Comparison of ENCODE assay signal across 11 cellular contexts in genomic region chr2:69554981-69555380, GRCh38.
DNase-seq lines count a peak whose midpoint lies in the region; ATAC-seq and TF ChIP-seq lines count a peak whose summit lies in the region.
"Had no signal": no experiment of that assay in that cellular context is flagged by ENCODE, and none has a peak within 500 bp of the region (broad histone marks: within the 10 kb centered on the region; RNA-seq: fewer than 3 reads in every experiment).

No MANE protein-coding gene starts in this region.

- intact Hi-C loops in right cardiac atrium (cut with DNase I), result loop anchor here (5.0 to 10.0 kb wide), 2 partner anchors 162 to 260 kb away; no protein-coding TSS in a partner anchor
- intact Hi-C loops in OCI-LY7 (cut with micrococcal nuclease; ENCODE audit: unreplicated experiment), result no loop called here
- intact Hi-C loops in PC-3 (cut with micrococcal nuclease), result no loop called here

- no peaks in the 10 kb centered on the region for H3K27me3 Mint-ChIP-seq in stimulated activated naive CD8-positive, alpha-beta T cell treated with anti-CD3 and anti-CD28 coated beads, Interleukin-15, Interleukin-2, amounts not matched to agents 100 ng/mL and 50 ng/mL, for 24 hours
- no peaks in the 10 kb centered on the region for H3K27me3 Mint-ChIP-seq in activated CD4-positive, alpha-beta memory T cell treated with anti-CD3 and anti-CD28 coated beads, Interleukin-2, amount 10 ng/mL, durations not matched to agents 7 days and 5 days

- DNase-seq in stimulated activated naive CD8-positive, alpha-beta T cell treated with anti-CD3 and anti-CD28 coated beads, Interleukin-15, Interleukin-2, amounts not matched to agents 100 U/mL and 50 U/mL, for 24 hours, result no peak
- no peak for DNase-seq in activated CD4-positive, alpha-beta memory T cell treated with anti-CD3 and anti-CD28 coated beads, Interleukin-2, amount 10 ng/mL, durations not matched to agents 7 days and 5 days
- peak in 2 of 3 donors; percentile 15 to 47 for DNase-seq in right cardiac atrium
- DNase-seq in OCI-LY7 (ENCODE audit: low spot score), result no peak
- no peak for DNase-seq in NCI-H524 (lab: John Stamatoyannopoulos, UW)
- DNase-seq in PC-3, result no peak
- DNase-seq: foreskin melanocyte, pancreas had no signal

- peak overlapping the region; percentile 72 for H3K27ac Mint-ChIP-seq in stimulated activated naive CD8-positive, alpha-beta T cell treated with anti-CD3 and anti-CD28 coated beads, Interleukin-15, Interleukin-2, amounts not matched to agents 100 ng/mL and 50 ng/mL, for 24 hours
- H3K27ac Mint-ChIP-seq in activated CD4-positive, alpha-beta memory T cell treated with anti-CD3 and anti-CD28 coated beads, Interleukin-2, amount 10 ng/mL, durations not matched to agents 7 days and 5 days, result peak overlapping the region; percentile 10

- BruUV-seq in OCI-LY7 (replicated peaks; lab: Mats Ljungman, UMichigan) (no TSS peak), PC-3 (replicated peaks; lab: Mats Ljungman, UMichigan) (no TSS peak)

- H3K79me2 ChIP-seq in OCI-LY7 (ENCODE audit: insufficient read depth, low read depth, low read length) (no peaks in the 10 kb centered on the region), PC-3 (ENCODE audit: low read length) (peaks cover 24% of the 10 kb centered on the region; the same call in 1 of the 2 replicates)

- no peaks in the 10 kb centered on the region for H3K36me3 ChIP-seq in OCI-LY7 (ENCODE audit: insufficient read depth, low read length)
- H3K36me3 ChIP-seq in PC-3 (ENCODE audit: low read depth, low read length), result no peaks in the 10 kb centered on the region; the same call in 1 of the 2 replicates
- H3K36me3 ChIP-seq: pancreas had no signal

- H4K20me1 ChIP-seq in OCI-LY7 (ENCODE audit: insufficient read depth, low read length), result no peaks in the 10 kb centered on the region
- no peaks in the 10 kb centered on the region for H4K20me1 ChIP-seq in PC-3 (ENCODE audit: low read length)

- 29% methylated on average over 3 of the region's 3 CpGs for WGBS in right cardiac atrium

- TF ChIP-seq CTCF in OCI-LY7 (conservative IDR thresholded peaks at IDR 0.05; ENCODE audit: low read length) (no peak), PC-3 (conservative IDR thresholded peaks at IDR 0.05; ENCODE audit: low read depth, low read length) (no peak)

- peaks cover 44% of the 10 kb centered on the region for H3K36me3 Mint-ChIP-seq in stimulated activated naive CD8-positive, alpha-beta T cell treated with anti-CD3 and anti-CD28 coated beads, Interleukin-15, Interleukin-2, amounts not matched to agents 100 ng/mL and 50 ng/mL, for 24 hours (ENCODE audit: low read depth)
- peaks cover 35% of the 10 kb centered on the region for H3K36me3 Mint-ChIP-seq in activated CD4-positive, alpha-beta memory T cell treated with anti-CD3 and anti-CD28 coated beads, Interleukin-2, amount 10 ng/mL, durations not matched to agents 7 days and 5 days (ENCODE audit: low read depth)

- POLR2A ChIA-PET in activated CD4-positive, alpha-beta memory T cell treated with anti-CD3 and anti-CD28 coated beads, Interleukin-2, amount 10 ng/mL, durations not matched to agents 7 days and 5 days (lab: Charles Lee), result interaction anchor here (0.8 to 1.1 kb wide), 3 partner anchors 10 to 128 kb away, joined by 3 read pairs; partner anchors contain the start of gene NFU1
- POLR2A ChIA-PET in OCI-LY7 (lab: Charles Lee) (no interaction called here), PC-3 (lab: Charles Lee; ENCODE audit: unreplicated experiment) (no interaction called here)

- H3K4me3 Mint-ChIP-seq in stimulated activated naive CD8-positive, alpha-beta T cell treated with anti-CD3 and anti-CD28 coated beads, Interleukin-15, Interleukin-2, amounts not matched to agents 100 ng/mL and 50 ng/mL, for 24 hours, result peak overlapping the region; percentile 8
- H3K4me3 Mint-ChIP-seq in activated CD4-positive, alpha-beta memory T cell treated with anti-CD3 and anti-CD28 coated beads, Interleukin-2, amount 10 ng/mL, durations not matched to agents 7 days and 5 days, result no peak overlapping the region

- peaks cover under 1% of the 10 kb centered on the region for H3F3A ChIP-seq in PC-3 (ENCODE audit: low read length, unreplicated experiment)

- H3K27ac ChIP-seq in right cardiac atrium (ENCODE audit: low read length) (no peak overlapping the region), OCI-LY7 (ENCODE audit: low read depth, low read length, poor library complexity, severe bottlenecking) (no peak overlapping the region), PC-3 (ENCODE audit: low read length) (no peak overlapping the region)
- H3K27ac ChIP-seq: C4-2B, pancreas had no signal

- no peak overlapping the region for H3K9ac ChIP-seq in PC-3 (ENCODE audit: low read length)

- ATAC-seq in stimulated activated naive CD8-positive, alpha-beta T cell treated with anti-CD3 and anti-CD28 coated beads, Interleukin-15, Interleukin-2, amounts not matched to agents 100 U/mL and 50 U/mL, for 24 hours, result no peak
- ATAC-seq in right cardiac atrium (peak; percentile 67 to 80), HG02870 (IDR thresholded peaks at IDR 0.05; ENCODE audit: unreplicated experiment) (no peak), PC-3 (no peak)

- no peaks in the 10 kb centered on the region for H3K9me3 Mint-ChIP-seq in stimulated activated naive CD8-positive, alpha-beta T cell treated with anti-CD3 and anti-CD28 coated beads, Interleukin-15, Interleukin-2, amounts not matched to agents 100 ng/mL and 50 ng/mL, for 24 hours
- H3K9me3 Mint-ChIP-seq in activated CD4-positive, alpha-beta memory T cell treated with anti-CD3 and anti-CD28 coated beads, Interleukin-2, amount 10 ng/mL, durations not matched to agents 7 days and 5 days, result no peaks in the 10 kb centered on the region

- CTCF ChIA-PET in activated CD4-positive, alpha-beta memory T cell treated with anti-CD3 and anti-CD28 coated beads, Interleukin-2, amount 10 ng/mL, durations not matched to agents 7 days and 5 days (lab: Charles Lee), result interaction anchor here (0.6 to 3.6 kb wide), 3 partner anchors 10 to 164 kb away, joined by 3 to 33 read pairs (median 8); no protein-coding TSS in a partner anchor
- CTCF ChIA-PET in OCI-LY7 (lab: Charles Lee; ENCODE audit: unreplicated experiment) (interaction anchor here (0.6 kb wide), 1 partner anchor 117 kb away, joined by 3 read pairs; no protein-coding TSS in a partner anchor), PC-3 (lab: Charles Lee) (no interaction called here)

- H3K4me1 ChIP-seq in right cardiac atrium (ENCODE audit: control insufficient read depth, insufficient read depth, low read length), result peaks cover 6% of the 10 kb centered on the region
- no peaks in the 10 kb centered on the region for H3K4me1 ChIP-seq in OCI-LY7 (ENCODE audit: insufficient read depth, low read length, poor library complexity, severe bottlenecking)
- peaks cover 2% of the 10 kb centered on the region for H3K4me1 ChIP-seq in PC-3 (ENCODE audit: insufficient read depth, low read length)

- no peak overlapping the region for H3K4me2 ChIP-seq in OCI-LY7 (ENCODE audit: low read length)
- no peak overlapping the region for H3K4me2 ChIP-seq in PC-3 (ENCODE audit: low read length)

- no peaks in the 10 kb centered on the region for H3K27me3 ChIP-seq in right cardiac atrium (ENCODE audit: control insufficient read depth, insufficient read depth)
- H3K27me3 ChIP-seq in PC-3 (ENCODE audit: low read length), result no peaks in the 10 kb centered on the region
- H3K27me3 ChIP-seq: pancreas had no signal

- no peak overlapping the region for H2AFZ ChIP-seq in OCI-LY7 (ENCODE audit: low read length)
- H2AFZ ChIP-seq in PC-3 (ENCODE audit: low read length), result no peak overlapping the region

- H3K9me3 ChIP-seq in right cardiac atrium (ENCODE audit: control insufficient read depth, low read length) (no peaks in the 10 kb centered on the region), OCI-LY7 (ENCODE audit: low read length) (no peaks in the 10 kb centered on the region), PC-3 (ENCODE audit: low read length) (no peaks in the 10 kb centered on the region)
- H3K9me3 ChIP-seq: pancreas had no signal

- H3K4me3 ChIP-seq in right cardiac atrium (ENCODE audit: low read length) (no peak overlapping the region), OCI-LY7 (ENCODE audit: low read depth, low read length, poor library complexity, severe bottlenecking) (no peak overlapping the region), PC-3 (ENCODE audit: low read length) (no peak overlapping the region)
- H3K4me3 ChIP-seq: pancreas had no signal

- peaks cover 64% of the 10 kb centered on the region for H3K4me1 Mint-ChIP-seq in stimulated activated naive CD8-positive, alpha-beta T cell treated with anti-CD3 and anti-CD28 coated beads, Interleukin-15, Interleukin-2, amounts not matched to agents 100 ng/mL and 50 ng/mL, for 24 hours (ENCODE audit: low read depth)
- peaks cover 27% of the 10 kb centered on the region for H3K4me1 Mint-ChIP-seq in activated CD4-positive, alpha-beta memory T cell treated with anti-CD3 and anti-CD28 coated beads, Interleukin-2, amount 10 ng/mL, durations not matched to agents 7 days and 5 days

- H3K9me2 ChIP-seq in OCI-LY7 (ENCODE audit: insufficient read depth, low read length) (no peaks in the 10 kb centered on the region), PC-3 (replicated peaks; ENCODE audit: low read length) (no peaks in the 10 kb centered on the region)

Comparison
In these comparisons a context has a peak if more than half of its experiments do, and no peak if none do; other contexts are left out.
1. ATAC-seq: peak in right cardiac atrium (2 of 2); none in stimulated activated naive CD8-positive, alpha-beta T cell treated with anti-CD3 and anti-CD28 coated beads, Interleukin-15, Interleukin-2, amounts not matched to agents 100 U/mL and 50 U/mL, for 24 hours (single experiment), HG02870 (single experiment) and PC-3 (single experiment).
2. DNase-seq: peak in right cardiac atrium (2 of 3); none in stimulated activated naive CD8-positive, alpha-beta T cell treated with anti-CD3 and anti-CD28 coated beads, Interleukin-15, Interleukin-2, amounts not matched to agents 100 U/mL and 50 U/mL, for 24 hours (single experiment), activated CD4-positive, alpha-beta memory T cell treated with anti-CD3 and anti-CD28 coated beads, Interleukin-2, amount 10 ng/mL, durations not matched to agents 7 days and 5 days (single experiment), OCI-LY7 (single experiment), NCI-H524 (0 of 2) and PC-3 (single experiment).
3. intact Hi-C loops: an anchor here in right cardiac atrium (5.0 to 10.0 kb wide); none called in OCI-LY7 and PC-3.